Comparison of ENCODE assay signal across 8 cellular contexts in the genomic region with DNA sequence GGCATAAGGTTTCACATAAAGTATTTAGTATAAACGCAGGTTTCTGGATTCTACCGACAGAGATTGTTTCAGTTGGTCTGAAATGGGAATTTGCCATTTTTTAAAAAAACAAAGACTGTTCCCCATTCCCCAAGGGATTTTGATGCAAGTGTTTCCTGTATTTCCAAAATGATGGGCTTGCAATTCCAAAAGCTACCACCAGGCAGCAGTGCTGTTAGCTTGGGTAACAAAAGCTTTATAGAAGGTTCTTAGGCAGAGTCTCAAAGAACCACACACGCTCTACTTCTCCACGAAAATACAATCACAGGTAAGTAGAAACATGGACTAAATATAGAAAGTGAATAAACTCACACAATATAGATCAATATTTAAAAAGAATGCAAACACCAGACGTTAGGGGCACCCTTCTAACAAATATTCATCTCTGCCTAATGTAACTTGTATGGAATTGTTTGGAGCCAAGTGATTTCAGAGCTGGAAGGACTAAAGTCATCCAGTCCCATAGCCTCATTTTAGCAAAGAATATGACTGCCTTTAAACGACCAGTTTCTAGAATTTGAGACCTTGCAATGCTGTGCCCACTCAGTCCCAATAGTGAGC.
A peak's percentile ranks its signal among the peaks of the same experiment; 100 is the strongest.
DNase-seq lines count a peak whose midpoint lies in the region; ATAC-seq and TF ChIP-seq lines count a peak whose summit lies in the region.

No MANE protein-coding gene starts in this region.

- H3K27me3 ChIP-seq in iPS-20b (ENCODE audit: insufficient read depth, low read length): no peaks in the 10 kb centered on the region
- no peaks in the 10 kb centered on the region for H3K27me3 ChIP-seq in tibial artery

- H3K9me3 Mint-ChIP-seq in activated naive CD8-positive, alpha-beta T cell treated with anti-CD3 and anti-CD28 coated beads for 36 hours: no peaks in the 10 kb centered on the region

- H3K27ac Mint-ChIP-seq in activated naive CD8-positive, alpha-beta T cell treated with anti-CD3 and anti-CD28 coated beads for 36 hours: no peak overlapping the region
- H3K27ac Mint-ChIP-seq in T-helper 17 cell: no peak overlapping the region

- ATAC-seq in HG03571 (IDR thresholded peaks at IDR 0.05; ENCODE audit: unreplicated experiment): no peak
- no peak for ATAC-seq in T-helper 17 cell

- H3K36me3 ChIP-seq in iPS-20b (ENCODE audit: insufficient read depth, low read depth, low read length) (no peaks in the 10 kb centered on the region), tibial artery (no peaks in the 10 kb centered on the region)

- peak overlapping the region; percentile 11; the same call in 1 of the 2 replicates for H3K9ac ChIP-seq in iPS-20b (ENCODE audit: low read depth, low read length)

- H3K4me1 Mint-ChIP-seq in activated naive CD8-positive, alpha-beta T cell treated with anti-CD3 and anti-CD28 coated beads for 36 hours: no peaks in the 10 kb centered on the region
- no peaks in the 10 kb centered on the region for H3K4me1 Mint-ChIP-seq in T-helper 17 cell

- no peaks in the 10 kb centered on the region for H3K36me3 Mint-ChIP-seq in activated naive CD8-positive, alpha-beta T cell treated with anti-CD3 and anti-CD28 coated beads for 36 hours
- no peaks in the 10 kb centered on the region for H3K36me3 Mint-ChIP-seq in T-helper 17 cell (ENCODE audit: low read depth)

- no peak overlapping the region for H3K4me3 Mint-ChIP-seq in activated naive CD8-positive, alpha-beta T cell treated with anti-CD3 and anti-CD28 coated beads for 36 hours
- H3K4me3 Mint-ChIP-seq in T-helper 17 cell: no peak overlapping the region

- DNase-seq in EL: peak; percentile 71
- DNase-seq in NCI-H1694 (lab: John Stamatoyannopoulos, UW): peak; percentile 69
- DNase-seq in activated naive CD8-positive, alpha-beta T cell treated with anti-CD3 and anti-CD28 coated beads for 36 hours: peak; percentile 9
- DNase-seq in tibial artery: peak; percentile 28 to 69
- DNase-seq in T-helper 17 cell: no peak

- peaks cover 6% of the 10 kb centered on the region; the same call in 1 of the 2 replicates for H3K4me1 ChIP-seq in iPS-20b (ENCODE audit: insufficient read depth, low read length)
- H3K4me1 ChIP-seq in tibial artery: peaks cover 0 to 18% (median 5%) of the 10 kb centered on the region in 4 donors

- peak; percentile 89 for TF ChIP-seq CTCF in 22Rv1 (IDR thresholded peaks at IDR 0.05)
- peak; percentile 56 to 61 for TF ChIP-seq CTCF in tibial artery (IDR thresholded peaks at IDR 0.05)

- H3K9me3 ChIP-seq in iPS-20b (ENCODE audit: insufficient read depth, low read depth, low read length) (no peaks in the 10 kb centered on the region), tibial artery (no peaks in the 10 kb centered on the region), T-helper 17 cell (ENCODE audit: control insufficient read depth, low read length, poor library complexity, severe bottlenecking) (no peaks in the 10 kb centered on the region)

- intact Hi-C loops in tibial artery (cut with DNase I; ENCODE audit: low total_unique reads): no loop called here

- no peaks in the 10 kb centered on the region for H3K27me3 Mint-ChIP-seq in activated naive CD8-positive, alpha-beta T cell treated with anti-CD3 and anti-CD28 coated beads for 36 hours
- peaks cover 22% of the 10 kb centered on the region for H3K27me3 Mint-ChIP-seq in T-helper 17 cell

- H3K27ac ChIP-seq in 22Rv1 (no peak overlapping the region), iPS-20b (ENCODE audit: low read length) (no peak overlapping the region), tibial artery (no peak overlapping the region)

- H3K4me3 ChIP-seq in iPS-20b (ENCODE audit: low read length) (no peak overlapping the region), tibial artery (no peak overlapping the region)

Comparison
In these comparisons a context has a peak if more than half of its experiments do, and no peak if none do; other contexts are left out.
1. DNase-seq: peak in EL (single experiment), NCI-H1694 (single experiment), activated naive CD8-positive, alpha-beta T cell treated with anti-CD3 and anti-CD28 coated beads for 36 hours (single experiment) and tibial artery (2 of 2); none in T-helper 17 cell (0 of 3).